Comparison of ENCODE assay signal across 32 cellular contexts in genomic region chr11:128985880-128986279, GRCh38. TPM values are rescaled to one million over a fixed set of nuclear protein-coding genes. Genes with fewer than 3 reads are reported as not detected.
"Had no signal": no experiment of that assay in that cellular context is flagged by ENCODE, and none has a peak within 500 bp of the region (broad histone marks: within the 10 kb centered on the region; RNA-seq: fewer than 3 reads in every experiment).

No MANE protein-coding gene starts in this region.

- H3K4me1 ChIP-seq: right atrium auricular region, vagina had no signal

- DNase-seq: activated CD4-positive, alpha-beta T cell treated with anti-CD3 and anti-CD28 coated beads, Interleukin-2, amount 50 U/mL, for 1 hour; activated CD8-positive, alpha-beta memory T cell treated with anti-CD3 and anti-CD28 coated beads, Interleukin-2, amount 50 U/mL, for 4 hours; activated naive CD4-positive, alpha-beta T cell; activated T-cell treated with anti-CD3 and anti-CD28 coated beads, Interleukin-2, amount 50 U/mL, for 1 hour; dorsolateral prefrontal cortex; effector memory CD4-positive, alpha-beta T cell; foreskin fibroblast; head of caudate nucleus; hippocampal formation; left colon; mammary epithelial cell; naive B cell; occipital lobe; stimulated activated CD4-positive, alpha-beta T cell treated with anti-CD3 and anti-CD28 coated beads, Interleukin-1b, Interleukin-23, amount 100 ng/mL, for 48 hours; stimulated activated CD4-positive, alpha-beta T cell treated with anti-CD3 and anti-CD28 coated beads, Interleukin-4, amount 100 ng/mL, for 4 hours; stimulated activated CD8-positive, alpha-beta memory T cell treated with anti-CD3 and anti-CD28 coated beads, Interleukin-4, amount 100 ng/mL, for 48 hours; stimulated activated naive CD8-positive, alpha-beta T cell treated with anti-CD3 and anti-CD28 coated beads, Interleukin-15, amount 100 ng/mL, for 72 hours; substantia nigra; T-cell had no signal

- H3K27ac Mint-ChIP-seq: activated naive CD4-positive, alpha-beta T cell treated with anti-CD3 and anti-CD28 coated beads, Interleukin-2, amount 50 U/mL, for 72 hours; naive B cell; stimulated activated memory B cell treated with anti-CD40 and anti-IgM and Interleukin-4, amounts not matched to agents 10 μg/mL and 1 μg/mL and 100 μg/mL, for 72 hours; stimulated activated naive CD8-positive, alpha-beta T cell treated with anti-CD3 and anti-CD28 coated beads, Interleukin-15, amount 100 ng/mL, for 72 hours; T-cell; type B pancreatic cell had no signal

- H3K9me3 ChIP-seq: vagina had no signal

- H3K9me3 Mint-ChIP-seq: neural crest cell; stimulated activated memory B cell treated with anti-CD40 and anti-IgM and Interleukin-4, amounts not matched to agents 10 μg/mL and 1 μg/mL and 100 μg/mL, for 72 hours; type B pancreatic cell had no signal

- H3K4me3 Mint-ChIP-seq: naive B cell; neural crest cell; stimulated activated memory B cell treated with anti-CD40 and anti-IgM and Interleukin-4, amounts not matched to agents 10 μg/mL and 1 μg/mL and 100 μg/mL, for 72 hours; stimulated activated naive CD8-positive, alpha-beta T cell treated with anti-CD3 and anti-CD28 coated beads, Interleukin-15, amount 100 ng/mL, for 72 hours; T-cell; type B pancreatic cell had no signal

- H3K27me3 Mint-ChIP-seq: naive B cell; stimulated activated memory B cell treated with anti-CD40 and anti-IgM and Interleukin-4, amounts not matched to agents 10 μg/mL and 1 μg/mL and 100 μg/mL, for 72 hours; stimulated activated naive CD8-positive, alpha-beta T cell treated with anti-CD3 and anti-CD28 coated beads, Interleukin-15, amount 100 ng/mL, for 72 hours; T-cell; type B pancreatic cell had no signal

- H3K4me3 ChIP-seq: coronary artery, dorsolateral prefrontal cortex, right atrium auricular region, smooth muscle cell, vagina had no signal

- H3K36me3 Mint-ChIP-seq: activated naive CD4-positive, alpha-beta T cell treated with anti-CD3 and anti-CD28 coated beads, Interleukin-2, amount 50 U/mL, for 72 hours; stimulated activated memory B cell treated with anti-CD40 and anti-IgM and Interleukin-4, amounts not matched to agents 10 μg/mL and 1 μg/mL and 100 μg/mL, for 72 hours; T-cell had no signal

- H3K27me3 ChIP-seq: dorsolateral prefrontal cortex, right atrium auricular region, vagina had no signal

- H3K27ac ChIP-seq: coronary artery, dorsolateral prefrontal cortex, right atrium auricular region, vagina, VCaP had no signal

- ATAC-seq: activated CD4-positive, CD25-positive, alpha-beta regulatory T cell treated with anti-CD3 and anti-CD28 coated beads, Interleukin-2, amount 50 U/mL, for 24 hours; left colon; stimulated activated memory B cell treated with anti-CD40 and anti-IgM and Interleukin-4, amounts not matched to agents 10 μg/mL and 1 μg/mL and 100 μg/mL, for 72 hours; stimulated activated naive CD8-positive, alpha-beta T cell treated with anti-CD3 and anti-CD28 coated beads, Interleukin-15, amount 100 ng/mL, for 72 hours; T-cell had no signal

- H3K4me1 Mint-ChIP-seq: naive B cell; neural crest cell; stimulated activated memory B cell treated with anti-CD40 and anti-IgM and Interleukin-4, amounts not matched to agents 10 μg/mL and 1 μg/mL and 100 μg/mL, for 72 hours; stimulated activated naive CD8-positive, alpha-beta T cell treated with anti-CD3 and anti-CD28 coated beads, Interleukin-15, amount 100 ng/mL, for 72 hours had no signal

- H3K4me2 ChIP-seq: smooth muscle cell had no signal

RNA-seq across cellular contexts. Expression of gene TP53AIP1, which starts 43.2 kb away (rescaled TPM):
- total RNA-seq: activated CD8-positive, alpha-beta memory T cell treated with anti-CD3 and anti-CD28 coated beads for 36 hours; activated naive CD4-positive, alpha-beta T cell treated with anti-CD3 and anti-CD28 coated beads, Interleukin-2, amount 50 U/mL, for 72 hours; fibroblast of lung; neural crest cell; pulmonary artery endothelial cell; right atrium auricular region; T-cell had no signal
